In the genomic region with DNA sequence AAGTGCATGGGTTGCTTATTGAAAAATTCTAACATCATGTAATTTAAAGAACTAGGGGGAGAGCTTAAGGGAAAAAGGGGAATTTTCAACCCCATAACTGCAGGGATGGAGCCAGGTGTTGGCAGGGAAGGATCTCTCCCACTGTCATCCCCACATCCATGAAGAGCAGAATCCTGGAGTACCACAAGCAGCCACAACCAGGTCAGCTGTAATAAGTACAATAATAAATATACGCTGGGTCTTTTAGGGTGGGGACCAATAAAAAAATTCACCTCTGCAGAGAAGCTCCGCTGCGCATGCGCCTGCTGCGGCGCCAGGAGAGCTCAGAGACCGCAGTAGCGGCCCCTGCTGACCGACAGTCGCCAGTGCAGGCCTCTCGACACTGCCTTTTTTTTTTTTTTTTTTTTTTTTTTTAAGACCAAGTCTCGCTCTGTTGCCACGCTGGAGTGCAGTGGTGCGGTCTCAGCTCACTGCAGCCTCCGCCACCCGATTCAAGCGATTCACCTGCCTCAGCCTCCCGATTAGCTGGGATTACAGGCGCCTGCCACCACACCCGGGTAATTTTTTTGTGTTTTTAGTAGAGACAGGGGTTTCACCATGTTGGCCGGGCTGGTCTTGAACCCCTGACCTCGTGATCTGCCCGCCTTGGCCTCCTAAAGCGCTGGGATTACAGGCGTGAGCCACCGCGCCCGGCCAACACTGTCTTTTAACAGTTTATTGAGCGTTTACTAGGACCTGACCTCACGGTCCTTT, we compare ENCODE assay signal across 8 cellular contexts. TPM values are rescaled to one million over a fixed set of nuclear protein-coding genes. Genes with fewer than 3 reads are reported as not detected.
DNase-seq lines count a peak whose midpoint lies in the region; ATAC-seq and TF ChIP-seq lines count a peak whose summit lies in the region.

No MANE protein-coding gene starts in this region.

- in situ Hi-C loops in KBM-7 (cut with MboI; ENCODE audit: low pct_unique_long_range_greater_than_20kb, low sequenced_read_pairs): no loop called here

- H2AFZ ChIP-seq in OCI-LY7 (ENCODE audit: low read length): peak overlapping the region; percentile 84

- H3K79me2 ChIP-seq in OCI-LY7 (ENCODE audit: insufficient read depth, low read depth, low read length): peaks cover 30% of the 10 kb centered on the region

- peaks cover 24% of the 10 kb centered on the region for H3K36me3 ChIP-seq in OCI-LY7 (ENCODE audit: insufficient read depth, low read length)

- H3K9me2 ChIP-seq in OCI-LY7 (ENCODE audit: insufficient read depth, low read length): no peaks in the 10 kb centered on the region

- POLR2A ChIA-PET in OCI-LY7 (lab: Charles Lee): interaction anchor here (0.6 to 0.7 kb wide), 3 partner anchors 9 to 259 kb away, joined by 3 to 8 read pairs (median 4); no protein-coding TSS in a partner anchor

- CTCF ChIA-PET in OCI-LY7 (lab: Charles Lee; ENCODE audit: unreplicated experiment): no interaction called here

- ATAC-seq in GM21825 (IDR thresholded peaks at IDR 0.05; ENCODE audit: unreplicated experiment): no peak

- TF ChIP-seq CTCF in GM12865 (IDR thresholded peaks at IDR 0.05; ENCODE audit: insufficient read depth, low read depth, low read length, missing control alignments) (peak; percentile 89), OCI-LY7 (conservative IDR thresholded peaks at IDR 0.05; ENCODE audit: low read length) (peak; percentile 76)

- DNase-seq in GM12865 (ENCODE audit: low read depth) (peak; percentile 94), KBM-7 (peak; percentile 90), OCI-LY7 (ENCODE audit: low spot score) (peak; percentile 95), activated T-cell treated with anti-CD3 and anti-CD28 coated beads for 24 hours (ENCODE audit: low read depth) (peak; percentile 86), epithelial cell of prostate (ENCODE audit: low read depth, low spot score) (no peak), mucosa of gallbladder (ENCODE audit: low spot score) (peak; percentile 90)
- DNase-seq in stimulated activated CD8-positive, alpha-beta memory T cell treated with anti-CD3 and anti-CD28 coated beads, Interleukin-4, amount 100 ng/mL, for 24 hours (ENCODE audit: low read depth): peak; percentile 82

- H3K27ac ChIP-seq in OCI-LY7 (ENCODE audit: low read depth, low read length, poor library complexity, severe bottlenecking) (peak overlapping the region; percentile 87), epithelial cell of prostate (peak overlapping the region; percentile 93)

- BruUV-seq in OCI-LY7 (replicated peaks; lab: Mats Ljungman, UMichigan): no TSS peak

- intact Hi-C loops in OCI-LY7 (cut with micrococcal nuclease; ENCODE audit: unreplicated experiment): loop anchor here (2.0 to 5.0 kb wide), 5 partner anchors 79 to 260 kb away; a partner anchor contains a TSS

- H3K4me3 ChIP-seq in GM12865 (ENCODE audit: low read depth, low read length): peak overlapping the region; percentile 66
- H3K4me3 ChIP-seq in OCI-LY7 (ENCODE audit: low read depth, low read length, poor library complexity, severe bottlenecking): peak overlapping the region; percentile 93

- peaks cover 42% of the 10 kb centered on the region for H3K4me1 ChIP-seq in OCI-LY7 (ENCODE audit: insufficient read depth, low read length, poor library complexity, severe bottlenecking)

- H4K20me1 ChIP-seq in OCI-LY7 (ENCODE audit: insufficient read depth, low read length): peaks cover 23% of the 10 kb centered on the region

- no peaks in the 10 kb centered on the region for H3K9me3 ChIP-seq in OCI-LY7 (ENCODE audit: low read length)

- peak overlapping the region; percentile 97 for H3K4me2 ChIP-seq in OCI-LY7 (ENCODE audit: low read length)

RNA-seq across cellular contexts. Expression of a gene that starts 2.5 kb away (rescaled TPM):
- 1,633 and 1,634 TPM in 2 replicates for total RNA-seq in OCI-LY7 (2014; rRNA removed; shearing (Covaris generic))
- 3,507 and 3,668 TPM in 2 replicates for total RNA-seq in OCI-LY7 (2022)
- 2,245 TPM for total RNA-seq in mucosa of gallbladder

RNA-seq across cellular contexts. Expression of a gene that starts 16.9 kb away (rescaled TPM):
- total RNA-seq in OCI-LY7 (2014; rRNA removed; shearing (Covaris generic)): 48.6 and 49.3 TPM in 2 replicates
- total RNA-seq in OCI-LY7 (2022) (40.4 and 47.1 TPM in 2 replicates), mucosa of gallbladder (113 TPM)

RNA-seq across cellular contexts. Expression of a gene that starts 19.7 kb away (rescaled TPM):
- 25.3 and 31.5 TPM in 2 replicates for total RNA-seq in OCI-LY7 (2014; rRNA removed; shearing (Covaris generic))
- 34.4 and 35.0 TPM in 2 replicates for total RNA-seq in OCI-LY7 (2022)
- 31.9 TPM for total RNA-seq in mucosa of gallbladder

RNA-seq across cellular contexts. Expression of a gene that starts 54.9 kb away (rescaled TPM):
- not detected in 2 replicates for total RNA-seq in OCI-LY7 (2014; rRNA removed; shearing (Covaris generic))
- total RNA-seq in OCI-LY7 (2022): not detected in 2 replicates
- total RNA-seq in mucosa of gallbladder: not detected
